Comparison of ENCODE assay signal across 3 cellular contexts in genomic region chr9:38299856-38300255, GRCh38.
"Had no signal": no experiment of that assay in that cellular context is flagged by ENCODE, and none has a peak within 500 bp of the region (broad histone marks: within the 10 kb centered on the region; RNA-seq: fewer than 3 reads in every experiment).

No MANE protein-coding gene starts in this region.

- DNase-seq: GDM1, GF-D8 had no signal

- H3K4me3 ChIP-seq: GM12878 had no signal

- ATAC-seq: GM12878 had no signal
